ENCODE assay signal across 11 cellular contexts in the genomic region with DNA sequence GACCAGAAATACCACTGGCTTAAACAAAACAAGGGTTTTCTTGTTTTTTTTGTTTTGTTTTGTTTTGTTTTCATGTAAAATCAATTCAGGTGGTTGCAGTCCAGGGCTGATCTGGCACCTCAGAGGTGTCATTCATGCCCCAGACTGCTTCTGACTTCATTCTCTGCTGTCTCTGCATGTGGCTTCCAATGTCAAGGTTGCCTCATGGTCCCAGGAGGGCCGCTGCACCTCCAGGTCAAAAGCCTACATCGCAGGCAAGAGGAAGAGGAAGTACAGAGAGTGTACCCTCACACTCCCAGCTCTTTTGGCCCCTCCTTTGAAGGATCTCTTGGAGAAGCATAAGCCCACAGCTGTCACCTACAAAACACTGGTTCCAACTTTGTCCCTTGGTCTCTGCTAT. TPM values are rescaled to one million over a fixed set of nuclear protein-coding genes. Genes with fewer than 3 reads are reported as not detected.
DNase-seq lines count a peak whose midpoint lies in the region; ATAC-seq lines count a peak whose summit lies in the region.
"Had no signal": no experiment of that assay in that cellular context is flagged by ENCODE, and none has a peak within 500 bp of the region (broad histone marks: within the 10 kb centered on the region; RNA-seq: fewer than 3 reads in every experiment).

No MANE protein-coding gene starts in this region.

- H3K4me1 ChIP-seq in HAP-1 (peaks cover 27% of the 10 kb centered on the region), right cardiac atrium (ENCODE audit: control insufficient read depth, insufficient read depth, low read length) (no peaks in the 10 kb centered on the region)

- H3K4me3 Mint-ChIP-seq in activated T-cell treated with anti-CD3 and anti-CD28 coated beads, Interleukin-2, amount 50 U/mL, for 24 hours = peak overlapping the region; percentile 93
- peak overlapping the region; percentile 37 for H3K4me3 Mint-ChIP-seq in activated naive CD8-positive, alpha-beta T cell treated with anti-CD3 and anti-CD28 coated beads, Interleukin-2, amount 10 ng/mL, durations not matched to agents 7 days and 5 days
- peak overlapping the region; percentile 88 for H3K4me3 Mint-ChIP-seq in stimulated activated effector memory CD8-positive, alpha-beta T cell treated with anti-CD3 and anti-CD28 coated beads, Interleukin-12 subunit alpha, Interleukin-12 subunit beta, amount 100 ng/mL, for 72 hours

- 67% methylated on average over 2 of the region's 2 CpGs for WGBS in right cardiac atrium

- no peaks in the 10 kb centered on the region for H3K27me3 ChIP-seq in HAP-1 (ENCODE audit: low read depth)
- H3K27me3 ChIP-seq in right cardiac atrium (ENCODE audit: control insufficient read depth, insufficient read depth) = no peaks in the 10 kb centered on the region

- H3K4me1 Mint-ChIP-seq in activated T-cell treated with anti-CD3 and anti-CD28 coated beads, Interleukin-2, amount 50 U/mL, for 24 hours (ENCODE audit: low read depth) = peaks cover 43% of the 10 kb centered on the region
- peaks cover 23% of the 10 kb centered on the region for H3K4me1 Mint-ChIP-seq in activated naive CD8-positive, alpha-beta T cell treated with anti-CD3 and anti-CD28 coated beads, Interleukin-2, amount 10 ng/mL, durations not matched to agents 7 days and 5 days
- H3K4me1 Mint-ChIP-seq in stimulated activated effector memory CD8-positive, alpha-beta T cell treated with anti-CD3 and anti-CD28 coated beads, Interleukin-12 subunit alpha, Interleukin-12 subunit beta, amount 100 ng/mL, for 72 hours = peaks cover 64% of the 10 kb centered on the region

- H3K9me3 ChIP-seq in HAP-1 = no peaks in the 10 kb centered on the region
- H3K9me3 ChIP-seq in right cardiac atrium (ENCODE audit: control insufficient read depth, low read length) = no peaks in the 10 kb centered on the region

- POLR2A ChIA-PET in activated naive CD8-positive, alpha-beta T cell treated with anti-CD3 and anti-CD28 coated beads, Interleukin-2, amount 10 ng/mL, durations not matched to agents 7 days and 5 days (lab: Charles Lee) = no interaction called here

- no peaks in the 10 kb centered on the region for H3K27me3 Mint-ChIP-seq in activated T-cell treated with anti-CD3 and anti-CD28 coated beads, Interleukin-2, amount 50 U/mL, for 24 hours
- no peaks in the 10 kb centered on the region for H3K27me3 Mint-ChIP-seq in activated naive CD8-positive, alpha-beta T cell treated with anti-CD3 and anti-CD28 coated beads, Interleukin-2, amount 10 ng/mL, durations not matched to agents 7 days and 5 days

- H3K27ac ChIP-seq in right cardiac atrium (ENCODE audit: low read length) = no peak overlapping the region

- H3K27ac Mint-ChIP-seq in activated T-cell treated with anti-CD3 and anti-CD28 coated beads, Interleukin-2, amount 50 U/mL, for 24 hours = peak overlapping the region; percentile 98
- H3K27ac Mint-ChIP-seq in activated naive CD8-positive, alpha-beta T cell treated with anti-CD3 and anti-CD28 coated beads, Interleukin-2, amount 10 ng/mL, durations not matched to agents 7 days and 5 days = peak overlapping the region; percentile 94
- peak overlapping the region; percentile 96 for H3K27ac Mint-ChIP-seq in stimulated activated effector memory CD8-positive, alpha-beta T cell treated with anti-CD3 and anti-CD28 coated beads, Interleukin-12 subunit alpha, Interleukin-12 subunit beta, amount 100 ng/mL, for 72 hours

- in situ Hi-C loops in HAP-1 (cut with MboI; ENCODE audit: low sequenced_read_pairs) = no loop called here

- H3K4me3 ChIP-seq in HAP-1 (no peak overlapping the region), right cardiac atrium (ENCODE audit: low read length) (no peak overlapping the region)
- H3K4me3 ChIP-seq: skin epidermis had no signal

- peaks cover 20% of the 10 kb centered on the region for H3K36me3 Mint-ChIP-seq in activated T-cell treated with anti-CD3 and anti-CD28 coated beads, Interleukin-2, amount 50 U/mL, for 24 hours (ENCODE audit: low read depth)
- peaks cover 9% of the 10 kb centered on the region for H3K36me3 Mint-ChIP-seq in activated naive CD8-positive, alpha-beta T cell treated with anti-CD3 and anti-CD28 coated beads, Interleukin-2, amount 10 ng/mL, durations not matched to agents 7 days and 5 days
- H3K36me3 Mint-ChIP-seq in stimulated activated effector memory CD8-positive, alpha-beta T cell treated with anti-CD3 and anti-CD28 coated beads, Interleukin-12 subunit alpha, Interleukin-12 subunit beta, amount 100 ng/mL, for 72 hours = peaks cover 17% of the 10 kb centered on the region

- no peak for ATAC-seq in activated naive CD8-positive, alpha-beta T cell treated with anti-CD3 and anti-CD28 coated beads, Interleukin-2, amount 10 ng/mL, durations not matched to agents 7 days and 5 days (ENCODE audit: low read depth)
- ATAC-seq in stimulated activated effector memory CD8-positive, alpha-beta T cell treated with anti-CD3 and anti-CD28 coated beads, Interleukin-12 subunit alpha, Interleukin-12 subunit beta, amount 100 ng/mL, for 72 hours = no peak
- ATAC-seq in GM21717 (IDR thresholded peaks at IDR 0.05; ENCODE audit: unreplicated experiment) (no peak), right cardiac atrium (no peak)

- DNase-seq in activated T-cell treated with anti-CD3 and anti-CD28 coated beads, Interleukin-2, amount 50 U/mL, for 24 hours = no peak
- DNase-seq in activated T-cell treated with anti-CD3 and anti-CD28 coated beads, Interleukin-2, amount 50 U/mL, for 1 hour = no peak
- DNase-seq in NAMALWA (ENCODE audit: low spot score) (peak; percentile 30), HAP-1 (ENCODE audit: low spot score in 2 of 2) (no peak), right cardiac atrium (no peak)
- DNase-seq in activated naive CD8-positive, alpha-beta T cell treated with anti-CD3 and anti-CD28 coated beads, Interleukin-2, amount 10 ng/mL, durations not matched to agents 7 days and 5 days = no peak
- no peak for DNase-seq in stimulated activated effector memory CD8-positive, alpha-beta T cell treated with anti-CD3 and anti-CD28 coated beads, Interleukin-12 subunit alpha, Interleukin-12 subunit beta, amount 100 ng/mL, for 72 hours (ENCODE audit: low spot score in 2 of 2)
- DNase-seq: NCI-H1930, T-helper 9 cell had no signal

- no peaks in the 10 kb centered on the region for H3K36me3 ChIP-seq in HAP-1 (replicated peaks)

- H3K9me3 Mint-ChIP-seq in activated T-cell treated with anti-CD3 and anti-CD28 coated beads, Interleukin-2, amount 50 U/mL, for 24 hours = no peaks in the 10 kb centered on the region
- no peaks in the 10 kb centered on the region for H3K9me3 Mint-ChIP-seq in activated naive CD8-positive, alpha-beta T cell treated with anti-CD3 and anti-CD28 coated beads, Interleukin-2, amount 10 ng/mL, durations not matched to agents 7 days and 5 days
- H3K9me3 Mint-ChIP-seq in stimulated activated effector memory CD8-positive, alpha-beta T cell treated with anti-CD3 and anti-CD28 coated beads, Interleukin-12 subunit alpha, Interleukin-12 subunit beta, amount 100 ng/mL, for 72 hours = no peaks in the 10 kb centered on the region

- intact Hi-C loops in right cardiac atrium (cut with DNase I) = no loop called here

RNA-seq across cellular contexts. Expression of a gene that starts 1.4 kb away (rescaled TPM):
- total RNA-seq in activated naive CD8-positive, alpha-beta T cell treated with anti-CD3 and anti-CD28 coated beads, Interleukin-2, amount 10 ng/mL, durations not matched to agents 7 days and 5 days = 100 to 1,000 TPM; 143 to 154 TPM
- 10 to 100 TPM in 3 of 4 donors, 1 to 10 TPM in 1; 6.8 to 11.2 (median 10.7) TPM for total RNA-seq in right cardiac atrium
- 4.4 TPM for polyA plus RNA-seq in right cardiac atrium

RNA-seq across cellular contexts. Expression of a gene that starts 17.7 kb away (rescaled TPM):
- 10 to 100 TPM; 20.5 to 27.9 TPM for total RNA-seq in activated naive CD8-positive, alpha-beta T cell treated with anti-CD3 and anti-CD28 coated beads, Interleukin-2, amount 10 ng/mL, durations not matched to agents 7 days and 5 days
- total RNA-seq in right cardiac atrium = 10 to 100 TPM in 1 of 4 donors, 1 to 10 TPM in 3; 5.5 to 10.3 (median 7.8) TPM
- 4.7 TPM for polyA plus RNA-seq in right cardiac atrium

RNA-seq across cellular contexts. Expression of a gene that starts 35.6 kb away (rescaled TPM):
- total RNA-seq in activated naive CD8-positive, alpha-beta T cell treated with anti-CD3 and anti-CD28 coated beads, Interleukin-2, amount 10 ng/mL, durations not matched to agents 7 days and 5 days = 100 to 1,000 TPM; 102 to 122 TPM
- total RNA-seq in right cardiac atrium = 10 to 100 TPM in 3 of 4 donors, 1 to 10 TPM in 1; 7.2 to 24.3 (median 14.2) TPM
- polyA plus RNA-seq in right cardiac atrium = 7.8 TPM

RNA-seq across cellular contexts. Expression of a gene that starts 39.7 kb away (rescaled TPM):
- 100 to 1,000 TPM; 117 to 126 TPM for total RNA-seq in activated naive CD8-positive, alpha-beta T cell treated with anti-CD3 and anti-CD28 coated beads, Interleukin-2, amount 10 ng/mL, durations not matched to agents 7 days and 5 days
- total RNA-seq in right cardiac atrium = 10 to 100 TPM in 2 of 4 donors, 1 to 10 TPM in 2; 6.1 to 13.6 (median 9.1) TPM
- 6.1 TPM for polyA plus RNA-seq in right cardiac atrium

RNA-seq across cellular contexts. Expression of a gene that starts 57.1 kb away (rescaled TPM):
- 10 to 100 TPM; 45.2 to 46.7 TPM for total RNA-seq in activated naive CD8-positive, alpha-beta T cell treated with anti-CD3 and anti-CD28 coated beads, Interleukin-2, amount 10 ng/mL, durations not matched to agents 7 days and 5 days
- 10 to 100 TPM; 17.1 to 26.3 (median 21.1) TPM for total RNA-seq in right cardiac atrium
- 10.9 TPM for polyA plus RNA-seq in right cardiac atrium

Comparison
In these comparisons a context has a peak if more than half of its experiments do, and no peak if none do; other contexts are left out.
1. H3K4me3 Mint-ChIP-seq: peak in every context shown above with its lines; median percentile 93 in activated T-cell treated with anti-CD3 and anti-CD28 coated beads, Interleukin-2, amount 50 U/mL, for 24 hours; 88 in stimulated activated effector memory CD8-positive, alpha-beta T cell treated with anti-CD3 and anti-CD28 coated beads, Interleukin-12 subunit alpha, Interleukin-12 subunit beta, amount 100 ng/mL, for 72 hours; 37 in activated naive CD8-positive, alpha-beta T cell treated with anti-CD3 and anti-CD28 coated beads, Interleukin-2, amount 10 ng/mL, durations not matched to agents 7 days and 5 days.
2. RNA of a gene that starts 1.4 kb away (total RNA-seq): 143 to 154 TPM in activated naive CD8-positive, alpha-beta T cell treated with anti-CD3 and anti-CD28 coated beads, Interleukin-2, amount 10 ng/mL, durations not matched to agents 7 days and 5 days; 6.8 to 11.2 TPM in right cardiac atrium; every median in the first group is over 10 times any median in the second.
3. RNA of a gene that starts 35.6 kb away (total RNA-seq): 102 to 122 TPM in activated naive CD8-positive, alpha-beta T cell treated with anti-CD3 and anti-CD28 coated beads, Interleukin-2, amount 10 ng/mL, durations not matched to agents 7 days and 5 days; 7.2 to 24.3 TPM in right cardiac atrium; every median in the first group is over 4 times any median in the second.
4. Peak in every context shown above with its lines, with median percentiles within 50 percentile points of each other: H3K27ac Mint-ChIP-seq.